Comparison of ENCODE assay signal across 1 cellular context in the genomic region with DNA sequence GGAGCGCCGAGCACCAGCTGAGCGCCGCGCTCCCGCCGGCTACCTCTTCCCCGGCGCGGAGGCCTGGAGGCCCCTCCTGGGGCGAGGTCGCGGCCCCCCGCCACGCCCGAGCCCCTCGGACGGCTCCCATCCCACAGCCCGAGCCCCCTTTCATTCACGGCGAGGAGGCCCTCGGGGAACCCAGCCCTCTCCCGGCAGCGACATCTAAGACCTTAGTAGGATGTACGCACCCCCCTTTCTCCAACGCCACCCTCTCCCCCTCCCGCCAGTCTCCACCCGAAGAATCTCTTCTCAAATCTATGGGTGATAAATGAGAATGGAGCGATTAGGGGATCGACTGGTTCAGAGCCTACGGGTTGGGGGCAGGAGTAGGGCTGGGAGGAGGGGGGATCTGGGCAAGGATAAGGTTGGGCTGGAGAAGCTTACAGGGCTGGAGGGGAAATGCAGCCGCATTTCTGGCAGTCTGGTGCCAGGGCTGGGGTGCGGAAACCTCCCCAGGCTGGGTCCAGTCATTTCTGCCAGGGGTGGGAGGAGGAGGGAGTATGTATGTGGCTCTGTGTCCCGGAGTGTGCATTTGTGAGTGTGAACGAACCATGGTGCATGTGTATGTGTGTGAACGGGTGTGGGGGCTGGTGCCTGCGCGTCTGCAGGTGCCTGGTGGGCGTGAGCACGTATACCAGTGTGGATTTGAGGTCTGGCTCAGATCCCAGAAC.
TF ChIP-seq lines count a peak whose summit lies in the region.

No MANE protein-coding gene starts in this region.

TF ChIP-seq in K562, 482 proteins besides CTCF, POLR2A, EP300 and RAD21 (continued from another document):
- TF ChIP-seq KLF13 (tag; IDR thresholded peaks at IDR 0.05; ENCODE audit: borderline replicate concordance, low read depth) (no peak), DDX20 (tag; IDR thresholded peaks at IDR 0.05; ENCODE audit: low read depth) (no peak)
